20 cellular contexts compared by ENCODE assay signal in genomic region chr12:20339060-20339459, GRCh38. TPM values are rescaled to one million over a fixed set of nuclear protein-coding genes. Genes with fewer than 3 reads are reported as not detected.
"Had no signal": no experiment of that assay in that cellular context is flagged by ENCODE, and none has a peak within 500 bp of the region (broad histone marks: within the 10 kb centered on the region; RNA-seq: fewer than 3 reads in every experiment).

No MANE protein-coding gene starts in this region.

- H3K4me3 ChIP-seq: coronary artery, esophagus muscularis mucosa, tibial nerve, uterus had no signal

- H3K36me3 ChIP-seq: tibial nerve, uterus had no signal

- H3K27me3 ChIP-seq: esophagus muscularis mucosa, tibial nerve, uterus had no signal

- ATAC-seq: activated CD8-positive, alpha-beta T cell treated with anti-CD3 and anti-CD28 coated beads for 36 hours; activated T-helper 17 cell treated with anti-CD3 and anti-CD28 coated beads, Interleukin-2, amount 50 U/mL, for 72 hours; left lobe of liver; T-cell had no signal

- H3K27ac ChIP-seq: coronary artery, esophagus muscularis mucosa, tibial nerve, uterus had no signal

- H3K4me1 ChIP-seq: esophagus muscularis mucosa, tibial nerve, uterus had no signal

- DNase-seq: activated CD4-positive, alpha-beta T cell treated with anti-CD3 and anti-CD28 coated beads, Interleukin-2, amount 10 ng/mL, durations not matched to agents 24 days and 14 days; activated CD8-positive, alpha-beta T cell treated with anti-CD3 and anti-CD28 coated beads for 36 hours; activated naive CD4-positive, alpha-beta T cell; activated naive CD8-positive, alpha-beta T cell treated with anti-CD3 and anti-CD28 coated beads for 36 hours; activated T-cell treated with anti-CD3 and anti-CD28 coated beads, Interleukin-2, amount 50 U/mL, for 1 hour; amygdala; central memory CD4-positive, alpha-beta T cell; islet precursor cell; midbrain; posterior cingulate gyrus; retina; stimulated activated CD4-positive, alpha-beta T cell treated with anti-CD3 and anti-CD28 coated beads, Interleukin-2, amount 100 ng/mL, for 24 hours; stimulated activated naive CD4-positive, alpha-beta T cell treated with Interleukin-2 at 50 U/mL for 16 hours; T-cell; uterus had no signal

RNA-seq across cellular contexts. Expression of gene PDE3A, which starts 29.3 kb away (rescaled TPM):
- total RNA-seq: activated CD4-positive, alpha-beta T cell treated with anti-CD3 and anti-CD28 coated beads, Interleukin-2, amount 10 ng/mL, durations not matched to agents 24 days and 14 days; activated CD8-positive, alpha-beta T cell treated with anti-CD3 and anti-CD28 coated beads for 36 hours; activated naive CD8-positive, alpha-beta T cell treated with anti-CD3 and anti-CD28 coated beads for 36 hours; activated T-helper 17 cell treated with anti-CD3 and anti-CD28 coated beads, Interleukin-2, amount 50 U/mL, for 72 hours had no signal
